20 cellular contexts compared by ENCODE assay signal in genomic region chr11:94248301-94248700, GRCh38. TPM values are rescaled to one million over a fixed set of nuclear protein-coding genes. Genes with fewer than 3 reads are reported as not detected.
"Had no signal": no experiment of that assay in that cellular context is flagged by ENCODE, and none has a peak within 500 bp of the region (broad histone marks: within the 10 kb centered on the region; RNA-seq: fewer than 3 reads in every experiment).

No MANE protein-coding gene starts in this region.

RNA-seq across cellular contexts. Expression of gene IZUMO1R, which starts 56.1 kb away (rescaled TPM):
- total RNA-seq: dermis microvascular lymphatic vessel endothelial cell; endodermal cell; esophagus mucosa; esophagus squamous epithelium; gastrocnemius medialis; glomerular endothelial cell; heart right ventricle; kidney epithelial cell; left cardiac atrium; left lung; left ventricle myocardium superior; lower leg skin; lower lobe of right lung; lung microvascular endothelial cell; mesenteric fat pad; mesothelial cell of epicardium; mucosa of descending colon; myocyte; naive thymus-derived CD8-positive, alpha-beta T cell had no signal
- polyA plus RNA-seq: heart right ventricle; keratinocyte; naive thymus-derived CD8-positive, alpha-beta T cell had no signal
